8 cellular contexts compared by ENCODE assay signal in genomic region chr20:2946988-2947961, GRCh38.
DNase-seq lines count a peak whose midpoint lies in the region; ATAC-seq and TF ChIP-seq lines count a peak whose summit lies in the region.

No MANE protein-coding gene starts in this region.

- H3K36me3 ChIP-seq in neural cell (ENCODE audit: insufficient read depth, low read length): peaks cover 3% of the 10 kb centered on the region

- peaks cover 7% of the 10 kb centered on the region for H3K36me3 Mint-ChIP-seq in endothelial cell (ENCODE audit: low read depth, unreplicated experiment)

- H3K27ac ChIP-seq in neural cell (ENCODE audit: low read length): no peak overlapping the region

- TF ChIP-seq CTCF in endothelial cell (IDR thresholded peaks at IDR 0.05; ENCODE audit: unreplicated experiment): no peak
- no peak for TF ChIP-seq CTCF in neural cell (IDR thresholded peaks at IDR 0.05; ENCODE audit: poor library complexity, severe bottlenecking)

- no peak overlapping the region for H3K4me2 ChIP-seq in neural cell (ENCODE audit: low read length)

- H3K4me1 Mint-ChIP-seq in endothelial cell (ENCODE audit: unreplicated experiment): peaks cover 7% of the 10 kb centered on the region

- TF ChIP-seq RAD21 in neural cell (conservative IDR thresholded peaks at IDR 0.05): no peak

- no peaks in the 10 kb centered on the region for H3K27me3 Mint-ChIP-seq in endothelial cell (ENCODE audit: unreplicated experiment)

- DNase-seq in CMK (ENCODE audit: low read depth): peak; percentile 73
- DNase-seq in NOMO-1 (lab: John Stamatoyannopoulos, UW; ENCODE audit: unreplicated experiment in 2 of 2): peak; percentile 29 to 70
- DNase-seq in endothelial cell (ENCODE audit: low spot score): no peak
- DNase-seq in activated CD4-positive, alpha-beta T cell treated with anti-CD3 and anti-CD28 coated beads, Interleukin-2, amount 50 U/mL, for 1 hour: no peak
- no peak for DNase-seq in activated T-cell treated with anti-CD3 and anti-CD28 coated beads, Interleukin-2, amount 50 U/mL, for 48 hours

- H3K9me3 Mint-ChIP-seq in endothelial cell (ENCODE audit: unreplicated experiment): no peaks in the 10 kb centered on the region

- H3K27me3 ChIP-seq in neural cell (ENCODE audit: insufficient read depth, low read depth, low read length): no peaks in the 10 kb centered on the region

- peaks cover 8% of the 10 kb centered on the region for H3F3A ChIP-seq in neural cell (ENCODE audit: insufficient read depth, low read length, poor library complexity, severe bottlenecking)

- peak overlapping the region; percentile 20 for H3K27ac Mint-ChIP-seq in endothelial cell (ENCODE audit: unreplicated experiment)

- H3K79me2 ChIP-seq in neural cell (replicated peaks; ENCODE audit: insufficient read depth, low read length): peaks cover 17% of the 10 kb centered on the region

- H3K9me3 ChIP-seq in neural cell (ENCODE audit: low read length): no peaks in the 10 kb centered on the region

- H3K4me3 Mint-ChIP-seq in endothelial cell (ENCODE audit: unreplicated experiment): no peak overlapping the region

- ATAC-seq in GM21526 (IDR thresholded peaks at IDR 0.05; ENCODE audit: low FRiP score, unreplicated experiment) (no peak), HG03439 (IDR thresholded peaks at IDR 0.05; ENCODE audit: unreplicated experiment) (no peak)

- no peak overlapping the region for H3K4me3 ChIP-seq in neural cell (ENCODE audit: low read length)

- H3K9ac ChIP-seq in neural cell (ENCODE audit: low read length): no peak overlapping the region

- no peak overlapping the region for H2AFZ ChIP-seq in neural cell (ENCODE audit: low read depth, low read length)

- peak; percentile 17 for TF ChIP-seq EP300 in neural cell (conservative IDR thresholded peaks at IDR 0.05; ENCODE audit: poor library complexity, severe bottlenecking)

- no peaks in the 10 kb centered on the region for H4K20me1 ChIP-seq in neural cell (ENCODE audit: insufficient read depth)

- H3K9me2 ChIP-seq in neural cell (ENCODE audit: insufficient read depth, low read length): no peaks in the 10 kb centered on the region

TF ChIP-seq in neural cell, 6 proteins besides CTCF, POLR2A, EP300 and RAD21:
- peak; percentile 87 for TF ChIP-seq POLR2AphosphoS5 (IDR thresholded peaks at IDR 0.05)
- TF ChIP-seq REST (IDR thresholded peaks at IDR 0.05; ENCODE audit: borderline replicate concordance): no peak

Comparison
In these comparisons a context has a peak if more than half of its experiments do, and no peak if none do; other contexts are left out.
1. DNase-seq: peak in CMK (single experiment) and NOMO-1 (2 of 2); none in endothelial cell (single experiment), activated CD4-positive, alpha-beta T cell treated with anti-CD3 and anti-CD28 coated beads, Interleukin-2, amount 50 U/mL, for 1 hour (single experiment) and activated T-cell treated with anti-CD3 and anti-CD28 coated beads, Interleukin-2, amount 50 U/mL, for 48 hours (0 of 2).